ENCODE assay signal across 14 cellular contexts in the genomic region with DNA sequence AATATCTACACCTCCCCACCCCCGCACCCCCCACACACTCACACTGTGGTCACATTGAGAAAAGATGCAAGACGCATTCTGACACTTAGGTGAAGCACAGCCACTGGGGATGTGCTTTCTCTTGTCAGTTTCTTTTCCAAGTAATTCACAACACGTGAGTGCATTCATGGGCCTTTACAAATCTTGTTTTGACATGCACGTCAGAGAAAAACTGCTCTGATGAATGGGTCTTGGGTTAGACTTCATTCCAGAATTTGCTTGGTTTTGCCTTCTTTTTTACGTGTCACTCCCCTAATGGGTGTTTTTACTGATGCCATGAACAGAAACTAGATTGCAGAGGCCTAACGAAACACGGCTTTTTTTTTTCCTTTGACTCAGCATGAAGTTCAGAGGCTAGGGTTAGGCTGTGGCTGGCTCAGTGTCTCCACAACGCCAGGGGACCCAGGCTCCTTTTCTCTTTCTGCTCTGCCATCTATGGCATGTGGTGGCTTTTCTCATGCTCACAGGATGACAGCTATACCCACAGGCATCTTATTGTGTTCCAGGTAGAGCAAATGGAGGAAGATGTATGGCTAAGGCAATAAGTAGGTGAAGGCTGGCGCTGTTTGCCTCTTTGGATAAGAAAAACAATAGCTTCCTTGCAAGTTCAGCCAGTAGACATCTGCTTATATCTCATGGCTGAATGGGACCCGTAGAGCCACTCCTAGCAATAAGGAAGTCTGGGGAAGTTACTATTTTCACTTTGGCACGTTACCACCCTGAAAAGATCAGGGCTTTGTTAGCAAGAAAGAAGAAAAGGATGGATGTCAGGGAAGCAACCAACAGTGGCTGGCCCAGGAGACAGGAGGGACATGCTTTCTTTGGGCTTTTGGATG.
DNase-seq lines count a peak whose midpoint lies in the region; ATAC-seq and TF ChIP-seq lines count a peak whose summit lies in the region.
"Had no signal": no experiment of that assay in that cellular context is flagged by ENCODE, and none has a peak within 500 bp of the region (broad histone marks: within the 10 kb centered on the region; RNA-seq: fewer than 3 reads in every experiment).

No MANE protein-coding gene starts in this region.

- no peak overlapping the region for H3K4me3 ChIP-seq in left ventricle myocardium inferior
- H3K4me3 ChIP-seq: ascending aorta, lower lobe of right lung had no signal

- CTCF ChIA-PET in activated CD8-positive, alpha-beta memory T cell treated with anti-CD3 and anti-CD28 coated beads, Interleukin-2, amount 10 ng/mL, durations not matched to agents 7 days and 5 days (lab: Charles Lee), result interaction anchor here (0.5 kb wide), 1 partner anchor 212 kb away, joined by 3 read pairs; no protein-coding TSS in a partner anchor

- H3K27me3 Mint-ChIP-seq in activated CD8-positive, alpha-beta memory T cell treated with anti-CD3 and anti-CD28 coated beads, Interleukin-2, amount 10 ng/mL, durations not matched to agents 7 days and 5 days, result no peaks in the 10 kb centered on the region
- peaks cover 5% of the 10 kb centered on the region for H3K27me3 Mint-ChIP-seq in nephron progenitor cell (ENCODE audit: low read depth, poor library complexity)

- H3K4me3 Mint-ChIP-seq in activated CD8-positive, alpha-beta memory T cell treated with anti-CD3 and anti-CD28 coated beads, Interleukin-2, amount 10 ng/mL, durations not matched to agents 7 days and 5 days, result peak overlapping the region; percentile 26
- H3K4me3 Mint-ChIP-seq in nephron progenitor cell, result no peak overlapping the region

- H3K36me3 ChIP-seq in left ventricle myocardium inferior, result no peaks in the 10 kb centered on the region
- H3K36me3 ChIP-seq: ascending aorta, lower lobe of right lung had no signal

- H3K27ac Mint-ChIP-seq in activated CD8-positive, alpha-beta memory T cell treated with anti-CD3 and anti-CD28 coated beads, Interleukin-2, amount 10 ng/mL, durations not matched to agents 7 days and 5 days, result peak overlapping the region; percentile 69
- H3K27ac Mint-ChIP-seq in nephron progenitor cell, result peak overlapping the region; percentile 54

- H3K9me3 ChIP-seq in left ventricle myocardium inferior (replicated peaks), result peaks cover 9% of the 10 kb centered on the region

- intact Hi-C loops in left ventricle myocardium inferior (cut with micrococcal nuclease), result no loop called here

- H3K27ac ChIP-seq in left ventricle myocardium inferior (replicated peaks), result no peak overlapping the region
- H3K27ac ChIP-seq: ascending aorta, lower lobe of right lung had no signal

- no peaks in the 10 kb centered on the region for H3K4me1 ChIP-seq in left ventricle myocardium inferior
- H3K4me1 ChIP-seq: ascending aorta, lower lobe of right lung had no signal

- ATAC-seq in activated CD8-positive, alpha-beta memory T cell treated with anti-CD3 and anti-CD28 coated beads, Interleukin-2, amount 10 ng/mL, durations not matched to agents 7 days and 5 days, result peak; percentile 81
- ATAC-seq in GM21619 (IDR thresholded peaks at IDR 0.05; ENCODE audit: unreplicated experiment), result peak; percentile 65
- ATAC-seq in HG03521 (IDR thresholded peaks at IDR 0.05; ENCODE audit: unreplicated experiment), result peak; percentile 83
- ATAC-seq: HepG2, lower lobe of right lung had no signal

- peak; percentile 54 for DNase-seq in activated CD8-positive, alpha-beta memory T cell treated with anti-CD3 and anti-CD28 coated beads, Interleukin-2, amount 10 ng/mL, durations not matched to agents 7 days and 5 days
- no peak for DNase-seq in activated CD8-positive, alpha-beta memory T cell treated with anti-CD3 and anti-CD28 coated beads, Interleukin-2, amount 50 U/mL, for 48 hours
- DNase-seq in nephron progenitor cell, result no peak
- no peak for DNase-seq in left ventricle myocardium inferior
- DNase-seq in midbrain (lab: John Stamatoyannopoulos, UW), result no peak
- DNase-seq in GM10266 (ENCODE audit: extremely low spot score), result no peak
- DNase-seq: lower lobe of right lung; NCI-H1694; stimulated activated CD4-positive, alpha-beta T cell treated with anti-CD3 and anti-CD28 coated beads, Interleukin-1b, Interleukin-23, amount 100 ng/mL, for 48 hours; SW 1271 had no signal

- H3K4me1 Mint-ChIP-seq in activated CD8-positive, alpha-beta memory T cell treated with anti-CD3 and anti-CD28 coated beads, Interleukin-2, amount 10 ng/mL, durations not matched to agents 7 days and 5 days, result peaks cover 9% of the 10 kb centered on the region
- H3K4me1 Mint-ChIP-seq in nephron progenitor cell, result peaks cover 29% of the 10 kb centered on the region

- no peaks in the 10 kb centered on the region for H3K36me3 Mint-ChIP-seq in activated CD8-positive, alpha-beta memory T cell treated with anti-CD3 and anti-CD28 coated beads, Interleukin-2, amount 10 ng/mL, durations not matched to agents 7 days and 5 days
- peaks cover 31% of the 10 kb centered on the region for H3K36me3 Mint-ChIP-seq in nephron progenitor cell (ENCODE audit: low read depth)

- peaks cover 6% of the 10 kb centered on the region for H3K9me3 Mint-ChIP-seq in activated CD8-positive, alpha-beta memory T cell treated with anti-CD3 and anti-CD28 coated beads, Interleukin-2, amount 10 ng/mL, durations not matched to agents 7 days and 5 days (ENCODE audit: low read depth)
- H3K9me3 Mint-ChIP-seq in nephron progenitor cell, result peaks cover 9% of the 10 kb centered on the region

- no peak for TF ChIP-seq CTCF in nephron progenitor cell (IDR thresholded peaks at IDR 0.05)
- no peak for TF ChIP-seq CTCF in left ventricle myocardium inferior (IDR thresholded peaks at IDR 0.05; ENCODE audit: borderline replicate concordance)
- no peak for TF ChIP-seq CTCF in GM10266 (IDR thresholded peaks at IDR 0.05; ENCODE audit: control insufficient read depth, insufficient read depth, low read depth, missing control alignments)

- no peaks in the 10 kb centered on the region for H3K27me3 ChIP-seq in left ventricle myocardium inferior (ENCODE audit: low read depth)
- H3K27me3 ChIP-seq: ascending aorta had no signal
